8 cellular contexts compared by ENCODE assay signal in genomic region chr11:86068138-86068861, GRCh38. TPM values are rescaled to one million over a fixed set of nuclear protein-coding genes. Genes with fewer than 3 reads are reported as not detected.
DNase-seq lines count a peak whose midpoint lies in the region; ATAC-seq and TF ChIP-seq lines count a peak whose summit lies in the region.

No MANE protein-coding gene starts in this region.

- POLR2A ChIA-PET in A673 (lab: Charles Lee; ENCODE audit: low non-redundant PET): interaction anchor here (0.7 kb wide), 1 partner anchor 125 kb away, joined by 4 read pairs; no protein-coding TSS in a partner anchor
- POLR2A ChIA-PET in OCI-LY7 (lab: Charles Lee): interaction anchor here (0.7 to 2.1 kb wide), 13 partner anchors 10 to 136 kb away, joined by 3 to 8 read pairs (median 4); no protein-coding TSS in a partner anchor

- CTCF ChIA-PET in A673 (lab: Charles Lee) (interaction anchor here (1.2 to 1.4 kb wide), 2 partner anchors 26 to 27 kb away, joined by 4 to 10 read pairs; no protein-coding TSS in a partner anchor), OCI-LY7 (lab: Charles Lee; ENCODE audit: unreplicated experiment) (interaction anchor here (0.6 to 1.8 kb wide), 3 partner anchors 27 to 126 kb away, joined by 3 to 18 read pairs (median 3); no protein-coding TSS in a partner anchor)

- H3K9me3 Mint-ChIP-seq in glutamatergic neuron (ENCODE audit: unreplicated experiment): peaks cover 10% of the 10 kb centered on the region

- intact Hi-C loops in A673 (cut with micrococcal nuclease; ENCODE audit: unreplicated experiment): loop anchor here (5.0 kb wide), 1 partner anchor 179 kb away; no protein-coding TSS in a partner anchor
- intact Hi-C loops in OCI-LY7 (cut with micrococcal nuclease; ENCODE audit: unreplicated experiment): loop anchor here (2.0 to 10.0 kb wide), 5 partner anchors 125 to 1521 kb away; partner anchors contain the start of genes DLG2, TMEM126A and TMEM126B
- intact Hi-C loops in aorta (cut with DNase I): loop anchor here (2.0 kb wide), 3 partner anchors 83 to 125 kb away; no protein-coding TSS in a partner anchor

- no peaks in the 10 kb centered on the region for H3K36me3 ChIP-seq in A673 (ENCODE audit: insufficient read depth, low read length, poor library complexity, severe bottlenecking)
- H3K36me3 ChIP-seq in OCI-LY7 (ENCODE audit: insufficient read depth, low read length): no peaks in the 10 kb centered on the region
- no peaks in the 10 kb centered on the region for H3K36me3 ChIP-seq in aorta (ENCODE audit: control insufficient read depth in 1 of 2, insufficient read depth in 2 of 2, low read length in 1 of 2)

- BruUV-seq in A673 (replicated peaks; lab: Mats Ljungman, UMichigan): no TSS peak
- BruUV-seq in OCI-LY7 (replicated peaks; lab: Mats Ljungman, UMichigan): no TSS peak

- H3K9me2 ChIP-seq in OCI-LY7 (ENCODE audit: insufficient read depth, low read length): no peaks in the 10 kb centered on the region

- H3K4me3 Mint-ChIP-seq in glutamatergic neuron (ENCODE audit: unreplicated experiment): peak overlapping the region; percentile 100

- H3K4me3 ChIP-seq in A673 (ENCODE audit: low read depth, low read length, poor library complexity, severe bottlenecking) (peak overlapping the region; percentile 76), OCI-LY7 (ENCODE audit: low read depth, low read length, poor library complexity, severe bottlenecking) (peak overlapping the region; percentile 82), aorta (ENCODE audit: low read length in 2 of 2) (peak overlapping the region; percentile 93 to 100)

- TF ChIP-seq CTCF in A673 (conservative IDR thresholded peaks at IDR 0.05; ENCODE audit: low read depth, low read length) (no peak), OCI-LY7 (conservative IDR thresholded peaks at IDR 0.05; ENCODE audit: low read length) (no peak), glutamatergic neuron (IDR thresholded peaks at IDR 0.05; ENCODE audit: partially characterized antibody, unreplicated experiment) (no peak), omental fat pad (IDR thresholded peaks at IDR 0.05) (no peak)

- H3K4me1 ChIP-seq in A673 (ENCODE audit: insufficient read depth, low read length, poor library complexity, severe bottlenecking) (peaks cover 41% of the 10 kb centered on the region), OCI-LY7 (ENCODE audit: insufficient read depth, low read length, poor library complexity, severe bottlenecking) (peaks cover 44% of the 10 kb centered on the region), aorta (ENCODE audit: control insufficient read depth in 1 of 2, insufficient read depth in 2 of 2, low read length in 2 of 2) (no peaks in the 10 kb centered on the region)

- H3K9me3 ChIP-seq in A673 (ENCODE audit: low read depth, low read length, poor library complexity, severe bottlenecking) (no peaks in the 10 kb centered on the region), OCI-LY7 (ENCODE audit: low read length) (no peaks in the 10 kb centered on the region), aorta (ENCODE audit: control insufficient read depth, low read length) (no peaks in the 10 kb centered on the region)

- H3K4me1 Mint-ChIP-seq in glutamatergic neuron (ENCODE audit: low read depth, unreplicated experiment): peaks cover 25% of the 10 kb centered on the region

- peaks cover 52% of the 10 kb centered on the region for H3K79me2 ChIP-seq in OCI-LY7 (ENCODE audit: insufficient read depth, low read depth, low read length)

- H3K27me3 ChIP-seq in A673 (replicated peaks; ENCODE audit: insufficient read depth, low read depth, low read length, poor library complexity): no peaks in the 10 kb centered on the region
- no peaks in the 10 kb centered on the region for H3K27me3 ChIP-seq in aorta (ENCODE audit: control insufficient read depth in 1 of 2, insufficient read depth in 2 of 2, low read length in 1 of 2)

- peak overlapping the region; percentile 100 for H3K27ac Mint-ChIP-seq in glutamatergic neuron (ENCODE audit: unreplicated experiment)

- H3K4me2 ChIP-seq in OCI-LY7 (ENCODE audit: low read length): peak overlapping the region; percentile 99

- WGBS in aorta, 2 donors: 1% methylated on average over 41 to 46 of the region's 46 CpGs

- DNase-seq in A673 (ENCODE audit: low spot score): peak; percentile 50
- DNase-seq in OCI-LY7 (ENCODE audit: low spot score): peak; percentile 66
- DNase-seq in activated naive CD4-positive, alpha-beta T cell (lab: John Stamatoyannopoulos, UW): peak in 3 of 4 experiments; percentile 24 to 40 (median 31)
- DNase-seq in glutamatergic neuron: peak; percentile 51
- no peak for DNase-seq in omental fat pad (ENCODE audit: low spot score)
- peak; percentile 66 to 78 for DNase-seq in aorta

- no peak overlapping the region; the same call in 1 of the 2 replicates for H2AFZ ChIP-seq in OCI-LY7 (ENCODE audit: low read length)

- H3K36me3 Mint-ChIP-seq in glutamatergic neuron (ENCODE audit: unreplicated experiment): no peaks in the 10 kb centered on the region

- peak; percentile 10 for ATAC-seq in GM18511 (IDR thresholded peaks at IDR 0.05; ENCODE audit: unreplicated experiment)
- ATAC-seq in HG03039 (IDR thresholded peaks at IDR 0.05; ENCODE audit: unreplicated experiment): peak; percentile 13
- peak; percentile 6 for ATAC-seq in omental fat pad (ENCODE audit: low FRiP score)
- peak; percentile 34 for ATAC-seq in aorta (ENCODE audit: low FRiP score)

- H3K27ac ChIP-seq in A673 (ENCODE audit: low read depth, low read length, poor library complexity, severe bottlenecking): peak overlapping the region; percentile 90
- H3K27ac ChIP-seq in OCI-LY7 (ENCODE audit: low read depth, low read length, poor library complexity, severe bottlenecking): peak overlapping the region; percentile 51
- H3K27ac ChIP-seq in aorta (ENCODE audit: low read depth in 1 of 2, low read length in 2 of 2): peak overlapping the region; percentile 95 to 97

- H4K20me1 ChIP-seq in OCI-LY7 (ENCODE audit: insufficient read depth, low read length): peaks cover 37% of the 10 kb centered on the region

- peaks cover 14% of the 10 kb centered on the region for H3K27me3 Mint-ChIP-seq in glutamatergic neuron (ENCODE audit: unreplicated experiment)

RNA-seq across cellular contexts. Expression of gene PICALM, which starts 0.6 kb away (rescaled TPM):
- total RNA-seq in A673 (2021): 168 and 174 TPM in 2 replicates
- 77.9 and 84.3 TPM in 2 replicates for total RNA-seq in OCI-LY7 (2014; rRNA removed; shearing (Covaris generic))
- total RNA-seq in OCI-LY7 (2022): 108 and 110 TPM in 2 replicates
- total RNA-seq in glutamatergic neuron (ENCODE audit: unreplicated experiment): 117 TPM
- total RNA-seq in omental fat pad: 100 to 1,000 TPM; 302 to 622 (median 395) TPM
- 100 to 1,000 TPM; 306 to 486 TPM for total RNA-seq in aorta
- 100 to 1,000 TPM in 1 of 2 donors, 10 to 100 TPM in 1; 94.5 to 101 TPM for polyA plus RNA-seq in aorta
